In genomic region chr14:21383848-21384493, GRCh38 we compare ENCODE assay signal across 8 cellular contexts. TPM values are rescaled to one million over a fixed set of nuclear protein-coding genes. Genes with fewer than 3 reads are reported as not detected.
DNase-seq lines count a peak whose midpoint lies in the region; ATAC-seq and TF ChIP-seq lines count a peak whose summit lies in the region.

Gene SUPT16H (minus strand): TSS chr14:21384019. CDS start chr14:21383927, 92 bp downstream.

- intact Hi-C loops in activated CD4-positive, alpha-beta T cell treated with anti-CD3 and anti-CD28 coated beads, Interleukin-2, amount 10 ng/mL, durations not matched to agents 24 days and 14 days (cut with micrococcal nuclease): loop anchor here (1.0 to 10.0 kb wide), 10 partner anchors 30 to 173 kb away; partner anchors contain the start of genes CHD8, HNRNPC, METTL3 and TOX4
- intact Hi-C loops in colonic mucosa (cut with DNase I) (loop anchor here (10.0 kb wide), 1 partner anchor 159 kb away; no protein-coding TSS in a partner anchor), left colon (cut with DNase I, micrococcal nuclease) (loop anchor here in 1 of 2 donors (10.0 kb wide), 1 partner anchor 1901 kb away; the partner anchor contains the start of gene HOMEZ)

- H3K9me3 Mint-ChIP-seq in activated CD4-positive, alpha-beta T cell treated with anti-CD3 and anti-CD28 coated beads, Interleukin-2, amount 10 ng/mL, durations not matched to agents 24 days and 14 days: no peaks in the 10 kb centered on the region

- peaks cover 42% of the 10 kb centered on the region for H3K36me3 Mint-ChIP-seq in activated CD4-positive, alpha-beta T cell treated with anti-CD3 and anti-CD28 coated beads, Interleukin-2, amount 10 ng/mL, durations not matched to agents 24 days and 14 days (ENCODE audit: low read depth)

- H3K27ac ChIP-seq in colonic mucosa: peak within 1 kb of the TSS; percentile 73

- ATAC-seq in GM19324 (IDR thresholded peaks at IDR 0.05; ENCODE audit: low FRiP score, unreplicated experiment): peak; percentile 96
- peak; percentile 78 for ATAC-seq in HG03469 (IDR thresholded peaks at IDR 0.05; ENCODE audit: unreplicated experiment)
- peak; percentile 96 for ATAC-seq in left colon

- TF ChIP-seq CTCF in BJ (IDR thresholded peaks at IDR 0.05; ENCODE audit: insufficient read depth, low read depth, low read length) (no peak), colonic mucosa (IDR thresholded peaks at IDR 0.05) (no peak)

- H3K4me3 ChIP-seq in BJ (ENCODE audit: low read depth, low read length) (peak within 1 kb of the TSS; percentile 65), colonic mucosa (peak within 1 kb of the TSS; percentile 59)

- no peaks in the 10 kb centered on the region for H3K9me3 ChIP-seq in colonic mucosa

- H3K27me3 Mint-ChIP-seq in activated CD4-positive, alpha-beta T cell treated with anti-CD3 and anti-CD28 coated beads, Interleukin-2, amount 10 ng/mL, durations not matched to agents 24 days and 14 days: no peaks in the 10 kb centered on the region

- no peaks in the 10 kb centered on the region for H3K27me3 ChIP-seq in BJ (ENCODE audit: control insufficient read depth, insufficient read depth, low read length)
- no peaks in the 10 kb centered on the region for H3K27me3 ChIP-seq in colonic mucosa

- POLR2A ChIA-PET in BJ (lab: Charles Lee): interaction anchor here (0.6 to 0.7 kb wide), 2 partner anchors 8 to 1240 kb away, joined by 3 to 4 read pairs; no protein-coding TSS in a partner anchor

- H3K36me3 ChIP-seq in BJ (ENCODE audit: control insufficient read depth, insufficient read depth, low read length) (peaks cover 6% of the 10 kb centered on the region), colonic mucosa (peaks cover 3% of the 10 kb centered on the region)

- H3K9ac ChIP-seq in colonic mucosa (ENCODE audit: low read depth in 2 of 2, low read length in 2 of 2): peak within 1 kb of the TSS; percentile 80 to 90

- DNase-seq in BJ (ENCODE audit: low read depth): peak; percentile 88
- peak; percentile 94 for DNase-seq in NCI-H526 treated with DMSO at 0.1 percent for 48 hours (lab: John Stamatoyannopoulos, UW)
- peak; percentile 98 for DNase-seq in activated CD4-positive, alpha-beta T cell treated with anti-CD3 and anti-CD28 coated beads, Interleukin-2, amount 10 ng/mL, durations not matched to agents 24 days and 14 days
- peak; percentile 96 for DNase-seq in colonic mucosa
- peak; percentile 97 for DNase-seq in left colon
- DNase-seq in stimulated activated CD4-positive, alpha-beta T cell treated with anti-CD3 and anti-CD28 coated beads, Interleukin-1b, Interleukin-23, amount 100 ng/mL, for 48 hours: peak; percentile 96

- H3K4me1 Mint-ChIP-seq in activated CD4-positive, alpha-beta T cell treated with anti-CD3 and anti-CD28 coated beads, Interleukin-2, amount 10 ng/mL, durations not matched to agents 24 days and 14 days: peaks cover 35% of the 10 kb centered on the region

- no peaks in the 10 kb centered on the region for H3K4me1 ChIP-seq in colonic mucosa

- CTCF ChIA-PET in BJ (lab: Yijun Ruan, JAX): interaction anchor here (0.8 to 1.9 kb wide), 2 partner anchors 11 to 25 kb away, joined by 3 to 7 read pairs; no protein-coding TSS in a partner anchor

- H3K4me3 Mint-ChIP-seq in activated CD4-positive, alpha-beta T cell treated with anti-CD3 and anti-CD28 coated beads, Interleukin-2, amount 10 ng/mL, durations not matched to agents 24 days and 14 days: peak within 1 kb of the TSS; percentile 94

- peak within 1 kb of the TSS; percentile 99 for H3K27ac Mint-ChIP-seq in activated CD4-positive, alpha-beta T cell treated with anti-CD3 and anti-CD28 coated beads, Interleukin-2, amount 10 ng/mL, durations not matched to agents 24 days and 14 days

RNA-seq across cellular contexts. Expression of gene SUPT16H, which starts in this region (rescaled TPM):
- polyA plus RNA-seq in BJ (2011; rRNA removed): 31.2 and 57.6 TPM in 2 replicates
- polyA minus RNA-seq in BJ (2011; rRNA and poly(A)+ RNA removed): 46.3 TPM in 2 replicates
- total RNA-seq in activated CD4-positive, alpha-beta T cell treated with anti-CD3 and anti-CD28 coated beads, Interleukin-2, amount 10 ng/mL, durations not matched to agents 24 days and 14 days: 170 and 174 TPM in 2 replicates
- total RNA-seq in colonic mucosa (10 to 100 TPM; 43.9 to 71.8 TPM), left colon (10 to 100 TPM; 38.1 to 39.8 TPM)

Comparison
In these comparisons a context has a peak if more than half of its experiments do, and no peak if none do; other contexts are left out.
1. Peak in every context shown above with its lines: DNase-seq, ATAC-seq, H3K4me3 ChIP-seq and H3K27ac ChIP-seq.